Comparison of ENCODE assay signal across 1 cellular context in the genomic region with DNA sequence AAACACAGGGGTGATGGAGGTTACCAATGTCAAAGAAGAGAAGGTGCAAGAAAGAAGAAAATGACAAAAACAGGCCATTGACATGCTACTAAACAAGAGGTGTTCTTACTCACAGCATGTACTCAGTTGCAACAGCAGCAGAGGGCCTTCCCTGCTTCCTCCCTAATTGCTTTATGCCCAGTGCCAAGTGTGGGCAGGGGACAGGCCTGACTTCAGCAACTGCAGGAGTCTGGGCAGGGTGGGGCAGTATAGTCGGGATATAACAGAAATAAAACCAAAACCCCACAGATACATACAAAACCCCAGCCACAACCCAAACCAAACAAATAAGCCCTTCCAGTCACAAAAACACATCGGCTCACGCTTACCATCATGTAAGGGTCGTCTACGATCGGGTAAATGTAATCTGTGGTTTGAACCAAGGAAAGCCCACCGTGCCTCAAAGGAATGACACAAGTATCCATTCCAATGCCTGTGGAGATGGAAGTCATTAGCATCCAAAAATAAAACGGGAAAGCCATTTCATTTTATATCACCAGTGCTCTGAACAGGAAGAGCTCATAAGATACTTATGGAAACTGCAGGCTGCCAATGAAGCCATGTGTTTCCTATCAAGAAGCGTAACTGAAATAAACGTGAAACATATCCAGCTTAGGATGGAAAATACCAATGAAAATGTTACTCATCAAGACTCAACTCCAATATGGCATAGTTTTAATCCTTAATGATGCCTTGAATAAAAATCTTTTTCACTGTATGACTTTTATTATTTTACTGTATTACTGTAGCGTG.
A peak's percentile ranks its signal among the peaks of the same experiment; 100 is the strongest.
TF ChIP-seq lines count a peak whose summit lies in the region.

No MANE protein-coding gene starts in this region.

TF ChIP-seq in SK-N-SH, 30 proteins besides CTCF, POLR2A, EP300 and RAD21 (continued from another document):
- TF ChIP-seq, protein P1, sequence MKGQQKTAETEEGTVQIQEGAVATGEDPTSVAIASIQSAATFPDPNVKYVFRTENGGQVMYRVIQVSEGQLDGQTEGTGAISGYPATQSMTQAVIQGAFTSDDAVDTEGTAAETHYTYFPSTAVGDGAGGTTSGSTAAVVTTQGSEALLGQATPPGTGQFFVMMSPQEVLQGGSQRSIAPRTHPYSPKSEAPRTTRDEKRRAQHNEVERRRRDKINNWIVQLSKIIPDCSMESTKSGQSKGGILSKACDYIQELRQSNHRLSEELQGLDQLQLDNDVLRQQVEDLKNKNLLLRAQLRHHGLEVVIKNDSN (IDR thresholded peaks at IDR 0.05; ENCODE audit: borderline replicate concordance, low read depth), result no peak
- peak; percentile 92 for TF ChIP-seq TCF12 (IDR thresholded peaks at IDR 0.05)
- TF ChIP-seq FOXJ3 (CRISPR knock-in tag; IDR thresholded peaks at IDR 0.05), result no peak
- no peak for TF ChIP-seq SMC3 (IDR thresholded peaks at IDR 0.05; ENCODE audit: low read depth, low read length)
- peak; percentile 71 for TF ChIP-seq RCOR1 (IDR thresholded peaks at IDR 0.05; ENCODE audit: low read length)
- no peak for TF ChIP-seq EZH2phosphoT487 (IDR thresholded peaks at IDR 0.05; ENCODE audit: borderline replicate concordance, low read depth)
- TF ChIP-seq, protein P2, sequence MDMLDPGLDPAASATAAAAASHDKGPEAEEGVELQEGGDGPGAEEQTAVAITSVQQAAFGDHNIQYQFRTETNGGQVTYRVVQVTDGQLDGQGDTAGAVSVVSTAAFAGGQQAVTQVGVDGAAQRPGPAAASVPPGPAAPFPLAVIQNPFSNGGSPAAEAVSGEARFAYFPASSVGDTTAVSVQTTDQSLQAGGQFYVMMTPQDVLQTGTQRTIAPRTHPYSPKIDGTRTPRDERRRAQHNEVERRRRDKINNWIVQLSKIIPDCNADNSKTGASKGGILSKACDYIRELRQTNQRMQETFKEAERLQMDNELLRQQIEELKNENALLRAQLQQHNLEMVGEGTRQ (IDR thresholded peaks at IDR 0.05; ENCODE audit: borderline replicate concordance, low read depth, low read length), result no peak
- 0 out of 2 replicates have a peak, but pooled peaks have one; percentile 1 for TF ChIP-seq FOSL2 (IDR thresholded peaks at IDR 0.05; ENCODE audit: borderline replicate concordance, low read depth)
- peak; percentile 22; the same call in 1 of the 2 replicates for TF ChIP-seq MEF2A (IDR thresholded peaks at IDR 0.05; ENCODE audit: borderline replicate concordance, low read depth)
- peak; percentile 61; the same call in 1 of the 2 replicates for TF ChIP-seq MXI1 (IDR thresholded peaks at IDR 0.05; ENCODE audit: low read depth, low read length)
- TF ChIP-seq POLR2AphosphoS5 (IDR thresholded peaks at IDR 0.05; ENCODE audit: low read depth, low read length), result peak; percentile 45; the same call in 1 of the 2 replicates
